20 cellular contexts compared by ENCODE assay signal in genomic region chr3:23940775-23941174, GRCh38. TPM values are rescaled to one million over a fixed set of nuclear protein-coding genes. Genes with fewer than 3 reads are reported as not detected.
DNase-seq lines count a peak whose midpoint lies in the region; ATAC-seq, FAIRE-seq and TF ChIP-seq lines count a peak whose summit lies in the region.
"Had no signal": no experiment of that assay in that cellular context is flagged by ENCODE, and none has a peak within 500 bp of the region (broad histone marks: within the 10 kb centered on the region; RNA-seq: fewer than 3 reads in every experiment).

No MANE protein-coding gene starts in this region.

- H3K4me3 ChIP-seq in SK-N-SH (ENCODE audit: low read depth in 2 of 2, low read length in 1 of 2), result no peak overlapping the region
- H3K4me3 ChIP-seq in astrocyte (ENCODE audit: insufficient read depth, low read depth, low read length), result no peak overlapping the region
- no peak overlapping the region for H3K4me3 ChIP-seq in neural cell (ENCODE audit: low read length)
- no peak overlapping the region for H3K4me3 ChIP-seq in skeletal muscle tissue (ENCODE audit: low read length in 3 of 3)
- H3K4me3 ChIP-seq: BLaER1 treated with 17β-estradiol and CSF1 and Interleukin-3, amounts not matched to agents 10 nM and 100 nM had no signal

- 87% methylated on average over 5 of the region's 5 CpGs for WGBS in SK-N-SH (ENCODE audit: low lambda C conversion rate)

- H3K79me2 ChIP-seq in SK-N-SH (ENCODE audit: insufficient read depth) (no peaks in the 10 kb centered on the region), astrocyte (ENCODE audit: insufficient read depth, low read length) (no peaks in the 10 kb centered on the region), neural cell (replicated peaks; ENCODE audit: insufficient read depth, low read length) (no peaks in the 10 kb centered on the region)

- H3K9me2 ChIP-seq in SK-N-SH, result no peaks in the 10 kb centered on the region
- H3K9me2 ChIP-seq in neural cell (ENCODE audit: insufficient read depth, low read length), result no peaks in the 10 kb centered on the region

- no peak for TF ChIP-seq RAD21 in SK-N-SH (IDR thresholded peaks at IDR 0.05; ENCODE audit: low read length)
- TF ChIP-seq RAD21 in neural cell (conservative IDR thresholded peaks at IDR 0.05), result no peak

- no peaks in the 10 kb centered on the region for H3K36me3 ChIP-seq in SK-N-SH (replicated peaks in 1 of 2; ENCODE audit: control insufficient read depth in 1 of 2, insufficient read depth in 2 of 2, low read length in 1 of 2)
- no peaks in the 10 kb centered on the region for H3K36me3 ChIP-seq in astrocyte (ENCODE audit: insufficient read depth, low read length)
- H3K36me3 ChIP-seq in neural cell (ENCODE audit: insufficient read depth, low read length), result no peaks in the 10 kb centered on the region
- H3K36me3 ChIP-seq in skeletal muscle tissue (ENCODE audit: control insufficient read depth in 3 of 3, insufficient read depth in 3 of 3, low read length in 3 of 3), result no peaks in the 10 kb centered on the region
- H3K36me3 ChIP-seq: BLaER1 treated with 17β-estradiol and CSF1 and Interleukin-3, amounts not matched to agents 10 nM and 100 nM had no signal

- H3K9me3 ChIP-seq in SK-N-SH (no peaks in the 10 kb centered on the region), astrocyte (ENCODE audit: insufficient read depth, low read depth, low read length) (no peaks in the 10 kb centered on the region), neural cell (ENCODE audit: low read length) (no peaks in the 10 kb centered on the region), skeletal muscle tissue (ENCODE audit: control insufficient read depth in 3 of 3, low read length in 3 of 3) (peaks cover 0 to 2% (median 0%) of the 10 kb centered on the region in 3 donors)

- peaks cover 5% of the 10 kb centered on the region for H3K4me1 Mint-ChIP-seq in astrocyte (ENCODE audit: low read depth, unreplicated experiment)

- peaks cover 3% of the 10 kb centered on the region for H3F3A ChIP-seq in SK-N-SH (replicated peaks; ENCODE audit: insufficient read depth)
- H3F3A ChIP-seq in neural cell (ENCODE audit: insufficient read depth, low read length, poor library complexity, severe bottlenecking), result peaks cover 6% of the 10 kb centered on the region

- CTCF ChIA-PET in SK-N-SH (lab: Yijun Ruan, JAX), result no interaction called here

- POLR2A ChIA-PET in SK-N-SH (lab: Yijun Ruan, JAX), result interaction anchor here (2.2 kb wide), 1 partner anchor 24 kb away, joined by 6 read pairs; the partner anchor contains the start of genes NKIRAS1 and RPL15

- no peaks in the 10 kb centered on the region for H4K20me1 ChIP-seq in SK-N-SH (ENCODE audit: insufficient read depth)
- no peaks in the 10 kb centered on the region for H4K20me1 ChIP-seq in astrocyte (ENCODE audit: insufficient read depth, low read length)
- H4K20me1 ChIP-seq in neural cell (ENCODE audit: insufficient read depth), result no peaks in the 10 kb centered on the region
- H4K20me1 ChIP-seq: BLaER1 treated with 17β-estradiol and CSF1 and Interleukin-3, amounts not matched to agents 10 nM and 100 nM had no signal

- no peaks in the 10 kb centered on the region for H3K27me3 Mint-ChIP-seq in astrocyte (ENCODE audit: low read depth, unreplicated experiment)
- H3K27me3 Mint-ChIP-seq: CD4-positive, alpha-beta T cell had no signal

- no peak for DNase-seq in SK-N-SH
- DNase-seq in astrocyte (ENCODE audit: low read depth), result no peak
- DNase-seq in HK-2 (ENCODE audit: unreplicated experiment), result no peak
- no peak for DNase-seq in SIG-M5 treated with dmso at 0.1 percent for 504 hours (lab: John Stamatoyannopoulos, UW; ENCODE audit: unreplicated experiment)
- DNase-seq in SKM-1 treated with dmso at 0.1 percent for 144 hours (lab: John Stamatoyannopoulos, UW; ENCODE audit: unreplicated experiment), result no peak
- DNase-seq: 8988T; ACHN; CD4-positive, alpha-beta T cell; DND-41; GDM1 had no signal

- no peak overlapping the region for H3K4me3 Mint-ChIP-seq in astrocyte (ENCODE audit: unreplicated experiment)
- H3K4me3 Mint-ChIP-seq: CD4-positive, alpha-beta T cell had no signal

- H3K27me3 ChIP-seq in SK-N-SH (ENCODE audit: insufficient read depth) (no peaks in the 10 kb centered on the region), astrocyte (ENCODE audit: insufficient read depth, low read length) (peaks cover 6% of the 10 kb centered on the region), neural cell (ENCODE audit: insufficient read depth, low read depth, low read length) (no peaks in the 10 kb centered on the region), skeletal muscle tissue (ENCODE audit: control insufficient read depth in 3 of 3, insufficient read depth in 3 of 3, low read length in 3 of 3) (no peaks in the 10 kb centered on the region)

- TF ChIP-seq EP300 in SK-N-SH (IDR thresholded peaks at IDR 0.05; ENCODE audit: borderline replicate concordance in 1 of 2, low read depth in 1 of 2, low read length in 1 of 2) (no peak), neural cell (conservative IDR thresholded peaks at IDR 0.05; ENCODE audit: poor library complexity, severe bottlenecking) (peak; percentile 77)

- H3K27ac Mint-ChIP-seq in astrocyte (ENCODE audit: unreplicated experiment), result peak overlapping the region; percentile 41
- H3K27ac Mint-ChIP-seq: CD4-positive, alpha-beta T cell had no signal

- no peak for FAIRE-seq in astrocyte (lab: Jason Lieb, UNC)
- FAIRE-seq: GM12892, GM19239, H54, HepG2, HTR-8/SVneo had no signal

- H3K4me1 ChIP-seq in SK-N-SH (ENCODE audit: control insufficient read depth in 1 of 2, insufficient read depth in 2 of 2, low read depth in 1 of 2, low read length in 1 of 2) (peaks cover 0 to 7% of the 10 kb centered on the region in 2 experiments; a peak in 2 of 4 replicates), astrocyte (ENCODE audit: insufficient read depth, low read length) (no peaks in the 10 kb centered on the region), skeletal muscle tissue (ENCODE audit: control insufficient read depth in 3 of 3, insufficient read depth in 3 of 3, low read length in 3 of 3) (peaks cover 5 to 10% (median 6%) of the 10 kb centered on the region in 3 donors)

- H3K9me3 Mint-ChIP-seq in astrocyte (ENCODE audit: unreplicated experiment), result no peaks in the 10 kb centered on the region
- H3K9me3 Mint-ChIP-seq: CD4-positive, alpha-beta T cell had no signal

- no peak overlapping the region for H2AFZ ChIP-seq in SK-N-SH (ENCODE audit: low read depth)
- no peak overlapping the region for H2AFZ ChIP-seq in astrocyte (ENCODE audit: low read depth, low read length)
- H2AFZ ChIP-seq in neural cell (ENCODE audit: low read depth, low read length), result no peak overlapping the region

- H3K4me2 ChIP-seq in SK-N-SH (no peak overlapping the region), astrocyte (ENCODE audit: low read length) (no peak overlapping the region), neural cell (ENCODE audit: low read length) (no peak overlapping the region)
- H3K4me2 ChIP-seq: BLaER1 treated with 17β-estradiol and CSF1 and Interleukin-3, amounts not matched to agents 10 nM and 100 nM had no signal

- H3K36me3 Mint-ChIP-seq in astrocyte (ENCODE audit: low read depth, unreplicated experiment), result peaks cover 2% of the 10 kb centered on the region

- ATAC-seq in SK-N-SH treated with all-trans-retinoic acid at 6 μM for 48 hours, result no peak
- ATAC-seq: HCT116, HepG2 had no signal

- H3K27ac ChIP-seq in SK-N-SH (ENCODE audit: low read depth in 2 of 2, low read length in 1 of 2) (no peak overlapping the region), astrocyte (ENCODE audit: low read depth, low read length) (no peak overlapping the region), neural cell (ENCODE audit: low read length) (no peak overlapping the region), skeletal muscle tissue (ENCODE audit: low read depth, low read length) (peak overlapping the region; percentile 49)
- H3K27ac ChIP-seq: BLaER1 treated with 17β-estradiol and CSF1 and Interleukin-3, amounts not matched to agents 10 nM and 100 nM had no signal

- no peak overlapping the region for H3K9ac ChIP-seq in SK-N-SH
- no peak overlapping the region for H3K9ac ChIP-seq in astrocyte (ENCODE audit: low read length)
- no peak overlapping the region for H3K9ac ChIP-seq in neural cell (ENCODE audit: low read length)
- no peak overlapping the region for H3K9ac ChIP-seq in skeletal muscle tissue (ENCODE audit: low read depth in 1 of 3, low read length in 3 of 3)
- H3K9ac ChIP-seq: BLaER1 treated with 17β-estradiol and CSF1 and Interleukin-3, amounts not matched to agents 10 nM and 100 nM had no signal

- TF ChIP-seq CTCF in SK-N-SH (IDR thresholded peaks at IDR 0.05) (no peak), astrocyte (IDR thresholded peaks at IDR 0.05; ENCODE audit: insufficient read depth, low read depth, low read length) (no peak), neural cell (IDR thresholded peaks at IDR 0.05; ENCODE audit: poor library complexity, severe bottlenecking) (no peak)

TF ChIP-seq in neural cell, 6 proteins besides CTCF, POLR2A, EP300 and RAD21 (continues in another document):
- TF ChIP-seq EZH2 (IDR thresholded peaks at IDR 0.05; ENCODE audit: borderline replicate concordance, insufficient read depth, low read length, poor library complexity, severe bottlenecking), result no peak
- no peak for TF ChIP-seq SMC3 (conservative IDR thresholded peaks at IDR 0.05; ENCODE audit: poor library complexity)
- TF ChIP-seq TAF1 (IDR thresholded peaks at IDR 0.05; ENCODE audit: low read depth), result no peak

RNA-seq across cellular contexts. Expression of gene NR1D2, which starts 4.3 kb away (rescaled TPM):
- polyA plus RNA-seq in SK-N-SH (2012; rRNA removed), result 12.0 and 15.4 TPM in 2 replicates
- 18.3 and 18.5 TPM in 2 replicates for polyA plus RNA-seq in SK-N-SH (2012; cell fraction: cytosol; rRNA removed)
- polyA plus RNA-seq in SK-N-SH (2012; cell fraction: nucleus; rRNA removed), result 4.3 and 10.0 TPM in 2 replicates
- 19.2 and 20.7 TPM in 2 replicates for total RNA-seq in astrocyte
- 12.9 and 13.4 TPM in 2 replicates for polyA plus RNA-seq in neural cell
- 27.8 and 34.7 TPM in 2 replicates for polyA minus RNA-seq in neural cell
- total RNA-seq in skeletal muscle tissue, result 35.5 TPM

RNA-seq across cellular contexts. Expression of gene RPL15, which starts 23.8 kb away (rescaled TPM):
- polyA plus RNA-seq in SK-N-SH (2012; rRNA removed) (4,623 and 5,582 TPM in 2 replicates), neural cell (3,247 and 3,701 TPM in 2 replicates)
- polyA plus RNA-seq in SK-N-SH (2012; cell fraction: cytosol; rRNA removed), result 4,989 and 5,704 TPM in 2 replicates
- polyA plus RNA-seq in SK-N-SH (2012; cell fraction: nucleus; rRNA removed), result 1,488 and 1,754 TPM in 2 replicates
- total RNA-seq in astrocyte (1,579 and 1,629 TPM in 2 replicates), skeletal muscle tissue (3,028 TPM)
- polyA minus RNA-seq in neural cell, result 2,507 and 2,597 TPM in 2 replicates

RNA-seq across cellular contexts. Expression of gene NKIRAS1, which starts 24.0 kb away (rescaled TPM):
- polyA plus RNA-seq in SK-N-SH (2012; rRNA removed) (8.1 and 10.6 TPM in 2 replicates), neural cell (38.1 and 42.1 TPM in 2 replicates)
- 12.1 and 17.0 TPM in 2 replicates for polyA plus RNA-seq in SK-N-SH (2012; cell fraction: cytosol; rRNA removed)
- 5.6 and 7.1 TPM in 2 replicates for polyA plus RNA-seq in SK-N-SH (2012; cell fraction: nucleus; rRNA removed)
- total RNA-seq in astrocyte (10.7 and 11.0 TPM in 2 replicates), skeletal muscle tissue (17.2 TPM)
- 44.1 and 47.9 TPM in 2 replicates for polyA minus RNA-seq in neural cell
